In the genomic region with DNA sequence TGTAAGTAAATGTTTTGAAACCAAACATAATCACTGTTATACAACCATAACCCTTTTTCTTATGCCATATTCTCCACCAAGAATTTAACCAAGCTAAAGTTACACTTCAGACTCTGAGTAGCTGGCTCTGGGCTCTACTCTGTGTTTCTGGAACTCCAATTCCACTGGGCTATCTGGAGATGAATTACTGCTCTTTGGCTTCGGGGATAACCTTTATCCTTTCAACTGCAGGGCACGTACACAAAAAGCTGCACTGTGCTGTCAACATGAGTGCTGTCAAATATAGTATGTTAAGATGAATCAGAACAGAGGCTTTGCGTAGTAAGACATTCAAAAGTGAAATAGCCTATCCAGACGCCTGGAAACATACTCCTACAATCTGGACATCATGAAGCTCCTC, we compare ENCODE assay signal across 5 cellular contexts.
"Had no signal": no experiment of that assay in that cellular context is flagged by ENCODE, and none has a peak within 500 bp of the region (broad histone marks: within the 10 kb centered on the region; RNA-seq: fewer than 3 reads in every experiment).

No MANE protein-coding gene starts in this region.

- ATAC-seq: GM23338 had no signal

- H3K36me3 Mint-ChIP-seq: IgD-negative memory B cell had no signal

- H3K4me1 Mint-ChIP-seq: IgD-negative memory B cell had no signal

- H3K4me3 Mint-ChIP-seq: GM23338, H9, IgD-negative memory B cell had no signal

- DNase-seq: H9, HCEC 1CT, KBM-7 had no signal

- H3K9me3 Mint-ChIP-seq: GM23338, H9, IgD-negative memory B cell had no signal

- H3K4me3 ChIP-seq: GM23338 had no signal

- H3K27ac Mint-ChIP-seq: GM23338, H9 had no signal
